Comparison of ENCODE assay signal across 15 cellular contexts in the genomic region with DNA sequence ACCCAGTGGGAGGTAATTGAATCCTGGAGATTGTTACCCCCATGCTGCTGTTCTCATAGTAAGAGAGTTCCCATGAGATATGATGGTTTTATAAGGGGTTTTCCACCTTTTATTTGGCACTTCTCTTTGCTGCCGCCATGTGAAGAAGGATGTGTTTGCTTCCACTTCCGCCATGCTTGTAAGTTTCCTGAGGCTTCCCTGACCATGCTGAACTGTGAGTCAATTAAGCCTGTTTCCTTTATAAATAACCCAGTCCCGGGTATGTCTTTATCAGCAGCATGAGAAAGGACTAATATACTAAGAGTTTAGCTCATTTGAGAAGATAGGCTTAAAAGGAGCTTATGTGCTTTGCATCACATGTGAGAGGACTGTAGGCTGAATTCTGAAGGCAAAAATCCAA.
"Had no signal": no experiment of that assay in that cellular context is flagged by ENCODE, and none has a peak within 500 bp of the region (broad histone marks: within the 10 kb centered on the region; RNA-seq: fewer than 3 reads in every experiment).

No MANE protein-coding gene starts in this region.

- ATAC-seq: activated CD8-positive, alpha-beta memory T cell treated with anti-CD3 and anti-CD28 coated beads, Interleukin-2, amount 10 ng/mL, durations not matched to agents 7 days and 5 days; mucosa of descending colon; natural killer cell treated with Interleukin-12 subunit alpha and Interleukin-12 subunit beta and Interleukin-15 and Interleukin-18, amount 100 ng/mL, for 72 hours had no signal

- H3K4me1 Mint-ChIP-seq: activated CD8-positive, alpha-beta memory T cell treated with anti-CD3 and anti-CD28 coated beads, Interleukin-2, amount 10 ng/mL, durations not matched to agents 7 days and 5 days; central memory CD8-positive, alpha-beta T cell had no signal

- H3K27me3 Mint-ChIP-seq: activated CD8-positive, alpha-beta memory T cell treated with anti-CD3 and anti-CD28 coated beads, Interleukin-2, amount 10 ng/mL, durations not matched to agents 7 days and 5 days; central memory CD8-positive, alpha-beta T cell; natural killer cell treated with Interleukin-12 subunit alpha and Interleukin-12 subunit beta and Interleukin-15 and Interleukin-18, amount 100 ng/mL, for 72 hours; progenitor cell of endocrine pancreas had no signal

- H3K9me3 Mint-ChIP-seq: central memory CD8-positive, alpha-beta T cell; natural killer cell treated with Interleukin-12 subunit alpha and Interleukin-12 subunit beta and Interleukin-15 and Interleukin-18, amount 100 ng/mL, for 72 hours; T-helper 2 cell treated with Interferon-gamma antibody and Interleukin-4, amounts not matched to agents 5 μg/mL and 100 μg/mL, for 36 hours had no signal

- H3K9me3 ChIP-seq: esophagus squamous epithelium, mucosa of descending colon, sigmoid colon, stomach had no signal

- H3K4me1 ChIP-seq: sigmoid colon had no signal

- H3K27me3 ChIP-seq: esophagus squamous epithelium, sigmoid colon, stomach had no signal

- H3K4me3 Mint-ChIP-seq: activated CD8-positive, alpha-beta memory T cell treated with anti-CD3 and anti-CD28 coated beads, Interleukin-2, amount 10 ng/mL, durations not matched to agents 7 days and 5 days; central memory CD8-positive, alpha-beta T cell; natural killer cell treated with Interleukin-12 subunit alpha and Interleukin-12 subunit beta and Interleukin-15 and Interleukin-18, amount 100 ng/mL, for 72 hours; T-helper 2 cell treated with Interferon-gamma antibody and Interleukin-4, amounts not matched to agents 5 μg/mL and 100 μg/mL, for 36 hours had no signal

- H3K27ac Mint-ChIP-seq: activated CD8-positive, alpha-beta memory T cell treated with anti-CD3 and anti-CD28 coated beads, Interleukin-2, amount 10 ng/mL, durations not matched to agents 7 days and 5 days; natural killer cell treated with Interleukin-12 subunit alpha and Interleukin-12 subunit beta and Interleukin-15 and Interleukin-18, amount 100 ng/mL, for 72 hours; progenitor cell of endocrine pancreas; T-helper 2 cell treated with Interferon-gamma antibody and Interleukin-4, amounts not matched to agents 5 μg/mL and 100 μg/mL, for 36 hours had no signal

- H3K27ac ChIP-seq: esophagus squamous epithelium, sigmoid colon, stomach had no signal

- H3K4me3 ChIP-seq: esophagus squamous epithelium, mucosa of descending colon, sigmoid colon, stomach had no signal

- DNase-seq: activated CD4-positive, alpha-beta T cell treated with anti-CD3 and anti-CD28 coated beads, Interleukin-2, amount 50 U/mL, for 48 hours; activated CD4-positive, CD25-positive, alpha-beta regulatory T cell treated with anti-CD3 and anti-CD28 coated beads, Interleukin-2, amount 50 U/mL, for 72 hours; activated CD8-positive, alpha-beta memory T cell treated with anti-CD3 and anti-CD28 coated beads, Interleukin-2, amount 10 ng/mL, durations not matched to agents 7 days and 5 days; activated naive CD4-positive, alpha-beta T cell treated with Interleukin-2 at 50 U/mL for 16 hours; esophagus squamous epithelium; foreskin melanocyte; mammary epithelial cell; mucosa of descending colon; sigmoid colon; stimulated activated CD4-positive, alpha-beta T cell treated with anti-CD3 and anti-CD28 coated beads, Interleukin-4, amount 100 ng/mL, for 1 hour; stomach had no signal
